Comparison of ENCODE assay signal across 8 cellular contexts in genomic region chr19:58519087-58519354, GRCh38. TPM values are rescaled to one million over a fixed set of nuclear protein-coding genes. Genes with fewer than 3 reads are reported as not detected.
DNase-seq lines count a peak whose midpoint lies in the region; ATAC-seq and TF ChIP-seq lines count a peak whose summit lies in the region.

No MANE protein-coding gene starts in this region.

- H3K4ac ChIP-seq in mesendoderm (ENCODE audit: low read depth, low read length), result peak overlapping the region; percentile 86

- H3K79me1 ChIP-seq in mesendoderm (ENCODE audit: low read length), result peaks cover 21% of the 10 kb centered on the region

- no peaks in the 10 kb centered on the region for H3K9me3 ChIP-seq in endodermal cell (ENCODE audit: control insufficient read depth, low read length)

- H3K9ac ChIP-seq in endodermal cell (ENCODE audit: extremely low read depth, low read length, poor library complexity, severe bottlenecking), result peak overlapping the region; percentile 95
- H3K9ac ChIP-seq in mesendoderm (ENCODE audit: low read length), result peak overlapping the region; percentile 90

- H3K56ac ChIP-seq in mesendoderm (ENCODE audit: low read length), result peak overlapping the region; percentile 97

- no peaks in the 10 kb centered on the region for H3K9me3 Mint-ChIP-seq in activated CD8-positive, alpha-beta T cell treated with anti-CD3 and anti-CD28 coated beads for 36 hours
- no peaks in the 10 kb centered on the region for H3K9me3 Mint-ChIP-seq in endodermal cell
- no peaks in the 10 kb centered on the region for H3K9me3 Mint-ChIP-seq in stimulated activated naive CD8-positive, alpha-beta T cell treated with anti-CD3 and anti-CD28 coated beads, Interleukin-15, Interleukin-2, amounts not matched to agents 100 ng/mL and 50 ng/mL, for 24 hours

- peaks cover 9% of the 10 kb centered on the region for H3K36me3 ChIP-seq in endodermal cell (ENCODE audit: control insufficient read depth, insufficient read depth, low read length)
- peaks cover 5% of the 10 kb centered on the region for H3K36me3 ChIP-seq in mesendoderm (ENCODE audit: control insufficient read depth, insufficient read depth, low read length)

- DNase-seq in G401 (ENCODE audit: low spot score) (peak; percentile 56), NCI-H748 (lab: John Stamatoyannopoulos, UW; ENCODE audit: unreplicated experiment) (peak; percentile 91), endodermal cell (peak; percentile 91), mesendoderm (peak; percentile 89)
- DNase-seq in activated CD8-positive, alpha-beta T cell treated with anti-CD3 and anti-CD28 coated beads for 36 hours, result peak; percentile 70

- H3K4me3 Mint-ChIP-seq in activated CD8-positive, alpha-beta T cell treated with anti-CD3 and anti-CD28 coated beads for 36 hours, result peak overlapping the region; percentile 88
- peak overlapping the region; percentile 96 for H3K4me3 Mint-ChIP-seq in endodermal cell
- peak overlapping the region; percentile 97 for H3K4me3 Mint-ChIP-seq in stimulated activated naive CD8-positive, alpha-beta T cell treated with anti-CD3 and anti-CD28 coated beads, Interleukin-15, Interleukin-2, amounts not matched to agents 100 ng/mL and 50 ng/mL, for 24 hours

- WGBS in endodermal cell (ENCODE audit: insufficient coverage in 1 of 2, insufficient read length in 1 of 2), 2 experiments, result 0 to 2% methylated on average over 11 to 14 of the region's 14 CpGs
- WGBS in mesendoderm (ENCODE audit: extremely low coverage, insufficient coverage, low lambda C conversion rate), result no CpG with 5 or more reads among the region's 14 CpGs

- H3K79me2 ChIP-seq in mesendoderm (ENCODE audit: control insufficient read depth, insufficient read depth, low read length), result peaks cover 18% of the 10 kb centered on the region

- no peak overlapping the region for H2BK15ac ChIP-seq in mesendoderm (replicated peaks; ENCODE audit: low read depth)

- peak overlapping the region; percentile 43 for H4K8ac ChIP-seq in mesendoderm (ENCODE audit: low read depth, low read length)

- peak overlapping the region; percentile 7 for H3K23ac ChIP-seq in mesendoderm (ENCODE audit: low read length)

- POLR2A ChIA-PET in activated CD8-positive, alpha-beta T cell treated with anti-CD3 and anti-CD28 coated beads for 36 hours (lab: Charles Lee), result interaction anchor here (0.5 to 10.2 kb wide), 20 partner anchors 10 to 336 kb away, joined by 3 to 164 read pairs (median 6); partner anchors contain the start of genes CHMP2A, ERVK3-1, RPS5 and TRIM28

- peak overlapping the region; percentile 91 for H3K4me2 ChIP-seq in mesendoderm (ENCODE audit: low read length)

- H2AK5ac ChIP-seq in mesendoderm (ENCODE audit: low read length), result no peak overlapping the region

- H3K4me1 ChIP-seq in endodermal cell (ENCODE audit: control insufficient read depth, insufficient read depth, low read length), result peaks cover 4% of the 10 kb centered on the region
- peaks cover 11% of the 10 kb centered on the region for H3K4me1 ChIP-seq in mesendoderm (ENCODE audit: control insufficient read depth, low read depth, low read length)

- peak overlapping the region; percentile 96 for H3K27ac Mint-ChIP-seq in activated CD8-positive, alpha-beta T cell treated with anti-CD3 and anti-CD28 coated beads for 36 hours
- H3K27ac Mint-ChIP-seq in endodermal cell, result peak overlapping the region; percentile 99
- H3K27ac Mint-ChIP-seq in stimulated activated naive CD8-positive, alpha-beta T cell treated with anti-CD3 and anti-CD28 coated beads, Interleukin-15, Interleukin-2, amounts not matched to agents 100 ng/mL and 50 ng/mL, for 24 hours, result peak overlapping the region; percentile 99

- peak overlapping the region; percentile 75 for H3K18ac ChIP-seq in mesendoderm (ENCODE audit: low read length)

- H4K5ac ChIP-seq in mesendoderm (ENCODE audit: low read length), result no peak overlapping the region

- TF ChIP-seq CTCF in activated CD8-positive, alpha-beta T cell treated with anti-CD3 and anti-CD28 coated beads for 36 hours (IDR thresholded peaks at IDR 0.05), result no peak
- peak; percentile 69 for TF ChIP-seq CTCF in endodermal cell (conservative IDR thresholded peaks at IDR 0.05)

- peak overlapping the region; percentile 8 for H2BK120ac ChIP-seq in mesendoderm (ENCODE audit: low read depth, low read length)

- H3K27me3 Mint-ChIP-seq in activated CD8-positive, alpha-beta T cell treated with anti-CD3 and anti-CD28 coated beads for 36 hours, result no peaks in the 10 kb centered on the region
- no peaks in the 10 kb centered on the region for H3K27me3 Mint-ChIP-seq in endodermal cell (ENCODE audit: insufficient read depth)
- H3K27me3 Mint-ChIP-seq in stimulated activated naive CD8-positive, alpha-beta T cell treated with anti-CD3 and anti-CD28 coated beads, Interleukin-15, Interleukin-2, amounts not matched to agents 100 ng/mL and 50 ng/mL, for 24 hours, result no peaks in the 10 kb centered on the region

- peak overlapping the region; percentile 98 for H3K27ac ChIP-seq in endodermal cell (ENCODE audit: low read depth, low read length)
- peak overlapping the region; percentile 95 for H3K27ac ChIP-seq in mesendoderm (ENCODE audit: low read depth, low read length)

- no peak overlapping the region for H2BK5ac ChIP-seq in mesendoderm (ENCODE audit: low read length)

- in situ Hi-C loops in G401 (cut with HindIII; ENCODE audit: low sequenced_read_pairs), result no loop called here

- H3K4me1 Mint-ChIP-seq in activated CD8-positive, alpha-beta T cell treated with anti-CD3 and anti-CD28 coated beads for 36 hours (ENCODE audit: low read depth), result peaks cover 37% of the 10 kb centered on the region
- peaks cover 23% of the 10 kb centered on the region for H3K4me1 Mint-ChIP-seq in endodermal cell
- H3K4me1 Mint-ChIP-seq in stimulated activated naive CD8-positive, alpha-beta T cell treated with anti-CD3 and anti-CD28 coated beads, Interleukin-15, Interleukin-2, amounts not matched to agents 100 ng/mL and 50 ng/mL, for 24 hours (ENCODE audit: low read depth), result peaks cover 47% of the 10 kb centered on the region

- intact Hi-C loops in activated CD8-positive, alpha-beta T cell treated with anti-CD3 and anti-CD28 coated beads for 36 hours (cut with micrococcal nuclease), result no loop called here

- ATAC-seq in HG03432 (IDR thresholded peaks at IDR 0.05; ENCODE audit: unreplicated experiment), result peak; percentile 5
- ATAC-seq in activated CD8-positive, alpha-beta T cell treated with anti-CD3 and anti-CD28 coated beads for 36 hours, result peak; percentile 11
- no peak for ATAC-seq in GM18868 (IDR thresholded peaks at IDR 0.05; ENCODE audit: unreplicated experiment)

- CTCF ChIA-PET in activated CD8-positive, alpha-beta T cell treated with anti-CD3 and anti-CD28 coated beads for 36 hours (lab: Charles Lee), result interaction anchor here (0.6 to 5.5 kb wide), 20 partner anchors 11 to 301 kb away, joined by 3 to 131 read pairs (median 4); partner anchors contain the start of genes CHMP2A, ERVK3-1, TRIM28 and UBE2M

- H3K4me3 ChIP-seq in endodermal cell (ENCODE audit: low read length) (peak overlapping the region; percentile 91), mesendoderm (ENCODE audit: low read length) (peak overlapping the region; percentile 62)

- peaks cover 20% of the 10 kb centered on the region for H3K36me3 Mint-ChIP-seq in activated CD8-positive, alpha-beta T cell treated with anti-CD3 and anti-CD28 coated beads for 36 hours (ENCODE audit: low read depth)
- H3K36me3 Mint-ChIP-seq in endodermal cell (ENCODE audit: low read depth), result peaks cover 15% of the 10 kb centered on the region
- peaks cover 26% of the 10 kb centered on the region for H3K36me3 Mint-ChIP-seq in stimulated activated naive CD8-positive, alpha-beta T cell treated with anti-CD3 and anti-CD28 coated beads, Interleukin-15, Interleukin-2, amounts not matched to agents 100 ng/mL and 50 ng/mL, for 24 hours (ENCODE audit: low read depth)

- H3K27me3 ChIP-seq in endodermal cell (ENCODE audit: control insufficient read depth, insufficient read depth, low read length, poor library complexity, severe bottlenecking) (no peaks in the 10 kb centered on the region), mesendoderm (ENCODE audit: insufficient read depth, low read length, poor library complexity) (no peaks in the 10 kb centered on the region)

RNA-seq across cellular contexts. Expression of gene ZBTB45, which starts 0.6 kb away (rescaled TPM):
- total RNA-seq in G401 (2014; rRNA removed; shearing (Covaris generic)), result 6.1 and 6.6 TPM in 2 replicates
- total RNA-seq in activated CD8-positive, alpha-beta T cell treated with anti-CD3 and anti-CD28 coated beads for 36 hours, result 1 to 10 TPM; 7.4 to 7.9 TPM
- total RNA-seq in endodermal cell, result 10 to 100 TPM; 19.0 to 19.4 TPM
- polyA plus RNA-seq in endodermal cell (2013, experiment 1 of 2), result 19.3 TPM
- polyA plus RNA-seq in endodermal cell (2013, experiment 2 of 2), result 18.3 TPM
- 13.0 TPM for polyA plus RNA-seq in mesendoderm (2013, experiment 1 of 2)
- polyA plus RNA-seq in mesendoderm (2013, experiment 2 of 2), result 12.6 TPM

RNA-seq across cellular contexts. Expression of gene SLC27A5, which starts 7.2 kb away (rescaled TPM):
- 12.0 and 28.6 TPM in 2 replicates for total RNA-seq in G401 (2014; rRNA removed; shearing (Covaris generic))
- total RNA-seq in activated CD8-positive, alpha-beta T cell treated with anti-CD3 and anti-CD28 coated beads for 36 hours, result 10 to 100 TPM; 21.7 to 26.6 TPM
- total RNA-seq in endodermal cell, result 10 to 100 TPM; 13.6 to 15.3 TPM
- polyA plus RNA-seq in endodermal cell (2013, experiment 1 of 2), result 11.6 TPM
- 9.0 TPM for polyA plus RNA-seq in endodermal cell (2013, experiment 2 of 2)
- 18.3 TPM for polyA plus RNA-seq in mesendoderm (2013, experiment 1 of 2)
- 16.9 TPM for polyA plus RNA-seq in mesendoderm (2013, experiment 2 of 2)

RNA-seq across cellular contexts. Expression of gene TRIM28, which starts 24.8 kb away (rescaled TPM):
- 579 and 1,015 TPM in 2 replicates for total RNA-seq in G401 (2014; rRNA removed; shearing (Covaris generic))
- total RNA-seq in activated CD8-positive, alpha-beta T cell treated with anti-CD3 and anti-CD28 coated beads for 36 hours, result 100 to 1,000 TPM; 527 to 550 TPM
- 100 to 1,000 TPM; 809 to 859 TPM for total RNA-seq in endodermal cell
- polyA plus RNA-seq in endodermal cell (2013, experiment 1 of 2), result 758 TPM
- polyA plus RNA-seq in endodermal cell (2013, experiment 2 of 2), result 628 TPM
- polyA plus RNA-seq in mesendoderm (2013, experiment 1 of 2), result 1,044 TPM
- polyA plus RNA-seq in mesendoderm (2013, experiment 2 of 2), result 1,033 TPM

RNA-seq across cellular contexts. Expression of gene CHMP2A, which starts 35.9 kb away (rescaled TPM):
- 71.9 and 97.7 TPM in 2 replicates for total RNA-seq in G401 (2014; rRNA removed; shearing (Covaris generic))
- 10 to 100 TPM; 88.3 to 90.0 TPM for total RNA-seq in activated CD8-positive, alpha-beta T cell treated with anti-CD3 and anti-CD28 coated beads for 36 hours
- total RNA-seq in endodermal cell, result 100 to 1,000 TPM in 1 of 2 donors, 10 to 100 TPM in 1; 97.7 to 147 TPM
- polyA plus RNA-seq in endodermal cell (2013, experiment 1 of 2), result 99.3 TPM
- polyA plus RNA-seq in endodermal cell (2013, experiment 2 of 2), result 93.6 TPM
- polyA plus RNA-seq in mesendoderm (2013, experiment 1 of 2), result 60.0 TPM
- 58.5 TPM for polyA plus RNA-seq in mesendoderm (2013, experiment 2 of 2)

RNA-seq across cellular contexts. Expression of gene UBE2M, which starts 39.4 kb away (rescaled TPM):
- 187 and 192 TPM in 2 replicates for total RNA-seq in G401 (2014; rRNA removed; shearing (Covaris generic))
- 100 to 1,000 TPM; 107 to 114 TPM for total RNA-seq in activated CD8-positive, alpha-beta T cell treated with anti-CD3 and anti-CD28 coated beads for 36 hours
- 100 to 1,000 TPM in 1 of 2 donors, 10 to 100 TPM in 1; 90.8 to 116 TPM for total RNA-seq in endodermal cell
- polyA plus RNA-seq in endodermal cell (2013, experiment 1 of 2), result 92.6 TPM
- 101 TPM for polyA plus RNA-seq in endodermal cell (2013, experiment 2 of 2)
- 86.4 TPM for polyA plus RNA-seq in mesendoderm (2013, experiment 1 of 2)
- polyA plus RNA-seq in mesendoderm (2013, experiment 2 of 2), result 88.0 TPM
